9 cellular contexts compared by ENCODE assay signal in genomic region chr11:129950319-129951034, GRCh38. TPM values are rescaled to one million over a fixed set of nuclear protein-coding genes. Genes with fewer than 3 reads are reported as not detected.
DNase-seq lines count a peak whose midpoint lies in the region; ATAC-seq and TF ChIP-seq lines count a peak whose summit lies in the region.
"Had no signal": no experiment of that assay in that cellular context is flagged by ENCODE, and none has a peak within 500 bp of the region (broad histone marks: within the 10 kb centered on the region; RNA-seq: fewer than 3 reads in every experiment).

No MANE protein-coding gene starts in this region.

- H3K4me1 ChIP-seq in breast epithelium (no peaks in the 10 kb centered on the region), lower lobe of right lung (peaks cover 12% of the 10 kb centered on the region), upper lobe of right lung (peaks cover 15% of the 10 kb centered on the region)

- no peaks in the 10 kb centered on the region for H3K4me1 Mint-ChIP-seq in MCF 10A (ENCODE audit: insufficient read depth, unreplicated experiment)

- intact Hi-C loops in breast epithelium (cut with DNase I; ENCODE audit: low total_unique reads) (no loop called here), MCF 10A (cut with micrococcal nuclease) (no loop called here), lower lobe of right lung (cut with DNase I) (no loop called here), upper lobe of right lung (cut with DNase I) (no loop called here)

- H3K27me3 ChIP-seq in breast epithelium (no peaks in the 10 kb centered on the region), lower lobe of right lung (ENCODE audit: low read depth) (no peaks in the 10 kb centered on the region), upper lobe of right lung (no peaks in the 10 kb centered on the region)

- peak in 1 of 2 donors; percentile 57 for DNase-seq in breast epithelium (ENCODE audit: low spot score in 2 of 2)
- no peak for DNase-seq in MCF 10A (ENCODE audit: unreplicated experiment)
- DNase-seq in cerebellar cortex (ENCODE audit: low spot score) = peak; percentile 93
- peak; percentile 65 for DNase-seq in lower lobe of right lung
- DNase-seq in upper lobe of right lung = no peak
- no peak for DNase-seq in ecto neural progenitor cell (ENCODE audit: low spot score)
- no peak for DNase-seq in NCI-H524 (lab: John Stamatoyannopoulos, UW)
- DNase-seq: PC-9 had no signal

- no peaks in the 10 kb centered on the region for H3K9me3 Mint-ChIP-seq in MCF 10A (ENCODE audit: unreplicated experiment)

- H3K36me3 ChIP-seq in breast epithelium (no peaks in the 10 kb centered on the region), lower lobe of right lung (peaks cover 18% of the 10 kb centered on the region), upper lobe of right lung (peaks cover 8% of the 10 kb centered on the region)

- H3K4me3 ChIP-seq in breast epithelium = no peak overlapping the region
- no peak overlapping the region for H3K4me3 ChIP-seq in lower lobe of right lung
- H3K4me3 ChIP-seq in upper lobe of right lung = no peak overlapping the region
- H3K4me3 ChIP-seq: PC-9 had no signal

- TF ChIP-seq CTCF in breast epithelium (IDR thresholded peaks at IDR 0.05) (no peak), MCF 10A (IDR thresholded peaks at IDR 0.05; ENCODE audit: unreplicated experiment) (no peak), lower lobe of right lung (IDR thresholded peaks at IDR 0.05) (no peak), upper lobe of right lung (IDR thresholded peaks at IDR 0.05) (no peak)

- POLR2A ChIA-PET in MCF 10A (lab: Yijun Ruan, JAX) = no interaction called here

- H3K4me3 Mint-ChIP-seq in MCF 10A (ENCODE audit: unreplicated experiment) = no peak overlapping the region

- BruUV-seq in MCF 10A (replicated peaks; lab: Mats Ljungman, UMichigan) = no TSS peak

- TF ChIP-seq POLR2A in breast epithelium (IDR thresholded peaks at IDR 0.05) = no peak

- peak overlapping the region; percentile 28 to 44 for H3K27ac ChIP-seq in breast epithelium
- peak overlapping the region; percentile 29 for H3K27ac ChIP-seq in lower lobe of right lung
- H3K27ac ChIP-seq in upper lobe of right lung = peak overlapping the region; percentile 70
- H3K27ac ChIP-seq: PC-9 had no signal

- peaks cover 23% of the 10 kb centered on the region for H3K36me3 Mint-ChIP-seq in MCF 10A (ENCODE audit: insufficient read depth, unreplicated experiment)

- H3K9me3 ChIP-seq in breast epithelium (no peaks in the 10 kb centered on the region), lower lobe of right lung (no peaks in the 10 kb centered on the region), upper lobe of right lung (no peaks in the 10 kb centered on the region)

- no peaks in the 10 kb centered on the region for H3K27me3 Mint-ChIP-seq in MCF 10A (ENCODE audit: insufficient read depth, unreplicated experiment)

- CTCF ChIA-PET in MCF 10A (lab: Yijun Ruan, JAX) = interaction anchor here (0.7 kb wide), 1 partner anchor 181 kb away, joined by 4 read pairs; no protein-coding TSS in a partner anchor

- no peak overlapping the region for H3K27ac Mint-ChIP-seq in MCF 10A (ENCODE audit: low read depth, unreplicated experiment)

- ATAC-seq in lower lobe of right lung (peak; percentile 75 to 87), upper lobe of right lung (peak; percentile 78), GM19023 (IDR thresholded peaks at IDR 0.05; ENCODE audit: unreplicated experiment) (no peak)

RNA-seq across cellular contexts. Expression of gene PRDM10, which starts 52.2 kb away (rescaled TPM):
- 10 to 100 TPM in 2 of 3 donors, 1 to 10 TPM in 1; 4.5 to 15.2 (median 10.8) TPM for total RNA-seq in breast epithelium
- 5.1 and 5.6 TPM in 2 replicates for total RNA-seq in MCF 10A (2022)
- 9.5 TPM for total RNA-seq in lower lobe of right lung
- 15.7 TPM for total RNA-seq in upper lobe of right lung

RNA-seq across cellular contexts. Expression of gene NFRKB, which starts 55.1 kb away (rescaled TPM):
- total RNA-seq in breast epithelium (10 to 100 TPM; 30.2 to 45.2 (median 44.2) TPM), MCF 10A (2022) (34.0 and 37.4 TPM in 2 replicates), lower lobe of right lung (25.5 TPM), upper lobe of right lung (22.3 TPM)

Comparison
In these comparisons a context has a peak if more than half of its experiments do, and no peak if none do; other contexts are left out.
1. DNase-seq: peak in cerebellar cortex (single experiment) and lower lobe of right lung (single experiment); none in MCF 10A (single experiment), upper lobe of right lung (single experiment), ecto neural progenitor cell (single experiment) and NCI-H524 (0 of 2).
2. Peak in every context shown above with its lines, with median percentiles within 50 percentile points of each other: H3K27ac ChIP-seq.